In genomic region chr21:39441502-39442475, GRCh38 we compare ENCODE assay signal across 1 cellular context.
TF ChIP-seq lines count a peak whose summit lies in the region.

No MANE protein-coding gene starts in this region.

TF ChIP-seq in GM23338, 12 proteins besides CTCF, POLR2A, EP300 and RAD21 (continued from another document):
- no peak for TF ChIP-seq ZNF462 (CRISPR knock-in tag; IDR thresholded peaks at IDR 0.05)
- TF ChIP-seq STAT1 (IDR thresholded peaks at IDR 0.05; ENCODE audit: unreplicated experiment): no peak
- TF ChIP-seq NANOG (IDR thresholded peaks at IDR 0.05; ENCODE audit: borderline replicate concordance): no peak
- no peak for TF ChIP-seq CREB1 (CRISPR knock-in tag; IDR thresholded peaks at IDR 0.05; ENCODE audit: low read depth)
- no peak for TF ChIP-seq ZNF114 (CRISPR knock-in tag; IDR thresholded peaks at IDR 0.05)
